Comparison of ENCODE assay signal across 16 cellular contexts in genomic region chr10:27612615-27613014, GRCh38.
DNase-seq lines count a peak whose midpoint lies in the region; ATAC-seq and TF ChIP-seq lines count a peak whose summit lies in the region.
"Had no signal": no experiment of that assay in that cellular context is flagged by ENCODE, and none has a peak within 500 bp of the region (broad histone marks: within the 10 kb centered on the region; RNA-seq: fewer than 3 reads in every experiment).

No MANE protein-coding gene starts in this region.

- intact Hi-C loops in activated CD4-positive, alpha-beta T cell treated with anti-CD3 and anti-CD28 coated beads, Interleukin-2, amount 10 ng/mL, durations not matched to agents 24 days and 14 days (cut with micrococcal nuclease) = no loop called here
- intact Hi-C loops in right cardiac atrium (cut with DNase I) (no loop called here), left ventricle myocardium inferior (cut with micrococcal nuclease) (no loop called here)

- H3K4me3 Mint-ChIP-seq in activated CD4-positive, alpha-beta T cell treated with anti-CD3 and anti-CD28 coated beads, Interleukin-2, amount 10 ng/mL, durations not matched to agents 24 days and 14 days = no peak overlapping the region
- H3K4me3 Mint-ChIP-seq in nephron progenitor cell = no peak overlapping the region
- H3K4me3 Mint-ChIP-seq: CD14-positive monocyte; CD4-positive, alpha-beta memory T cell; H9 had no signal

- DNase-seq in activated CD4-positive, alpha-beta T cell treated with anti-CD3 and anti-CD28 coated beads, Interleukin-2, amount 10 ng/mL, durations not matched to agents 24 days and 14 days = peak; percentile 20
- DNase-seq in activated CD4-positive, alpha-beta T cell treated with anti-CD3 and anti-CD28 coated beads, Interleukin-2, amount 50 U/mL, for 48 hours = no peak
- DNase-seq in right cardiac atrium (no peak), left ventricle myocardium inferior (no peak), nephron progenitor cell (no peak), nucleus accumbens (lab: John Stamatoyannopoulos, UW) (no peak), activated gamma-delta T cell treated with Interleukin-2 at 50 U/mL for 16 hours (no peak)
- DNase-seq: CD4-positive, alpha-beta memory T cell; DMS79 treated with DMSO at 0.1 percent for 48 hours; GF-D8; H9 had no signal

- ATAC-seq in right cardiac atrium (peak; percentile 45 to 64), GM18519 (IDR thresholded peaks at IDR 0.05; ENCODE audit: low FRiP score, unreplicated experiment) (no peak)
- ATAC-seq: A549 had no signal

- H3K27me3 ChIP-seq in right cardiac atrium (ENCODE audit: control insufficient read depth, insufficient read depth) (no peaks in the 10 kb centered on the region), left ventricle myocardium inferior (ENCODE audit: low read depth) (no peaks in the 10 kb centered on the region)
- H3K27me3 ChIP-seq: BLaER1 had no signal

- H3K9me3 Mint-ChIP-seq in activated CD4-positive, alpha-beta T cell treated with anti-CD3 and anti-CD28 coated beads, Interleukin-2, amount 10 ng/mL, durations not matched to agents 24 days and 14 days = no peaks in the 10 kb centered on the region
- H3K9me3 Mint-ChIP-seq in nephron progenitor cell = peaks cover 5% of the 10 kb centered on the region
- H3K9me3 Mint-ChIP-seq: CD4-positive, alpha-beta memory T cell; H9 had no signal

- peaks cover 13% of the 10 kb centered on the region for H3K27me3 Mint-ChIP-seq in activated CD4-positive, alpha-beta T cell treated with anti-CD3 and anti-CD28 coated beads, Interleukin-2, amount 10 ng/mL, durations not matched to agents 24 days and 14 days
- peaks cover 4% of the 10 kb centered on the region for H3K27me3 Mint-ChIP-seq in nephron progenitor cell (ENCODE audit: low read depth, poor library complexity)

- no peak overlapping the region for H3K27ac Mint-ChIP-seq in activated CD4-positive, alpha-beta T cell treated with anti-CD3 and anti-CD28 coated beads, Interleukin-2, amount 10 ng/mL, durations not matched to agents 24 days and 14 days
- peak overlapping the region; percentile 23 for H3K27ac Mint-ChIP-seq in nephron progenitor cell
- H3K27ac Mint-ChIP-seq: CD14-positive monocyte; CD4-positive, alpha-beta memory T cell; H9 had no signal

- H3K4me3 ChIP-seq in right cardiac atrium (ENCODE audit: low read length) (no peak overlapping the region), left ventricle myocardium inferior (no peak overlapping the region)
- H3K4me3 ChIP-seq: A549, BLaER1 had no signal

- TF ChIP-seq CTCF in left ventricle myocardium inferior (IDR thresholded peaks at IDR 0.05; ENCODE audit: borderline replicate concordance) (no peak), nephron progenitor cell (IDR thresholded peaks at IDR 0.05) (no peak)

- WGBS in right cardiac atrium = 55% methylated on average over 6 of the region's 6 CpGs

- no peaks in the 10 kb centered on the region for H3K36me3 Mint-ChIP-seq in activated CD4-positive, alpha-beta T cell treated with anti-CD3 and anti-CD28 coated beads, Interleukin-2, amount 10 ng/mL, durations not matched to agents 24 days and 14 days (ENCODE audit: low read depth)
- no peaks in the 10 kb centered on the region for H3K36me3 Mint-ChIP-seq in nephron progenitor cell (ENCODE audit: low read depth)
- H3K36me3 Mint-ChIP-seq: CD14-positive monocyte; CD4-positive, alpha-beta memory T cell had no signal

- H3K4me1 Mint-ChIP-seq in activated CD4-positive, alpha-beta T cell treated with anti-CD3 and anti-CD28 coated beads, Interleukin-2, amount 10 ng/mL, durations not matched to agents 24 days and 14 days = no peaks in the 10 kb centered on the region
- peaks cover 33% of the 10 kb centered on the region for H3K4me1 Mint-ChIP-seq in nephron progenitor cell

- H3K27ac ChIP-seq in right cardiac atrium (ENCODE audit: low read length) = no peak overlapping the region
- H3K27ac ChIP-seq in left ventricle myocardium inferior (replicated peaks) = no peak overlapping the region
- H3K27ac ChIP-seq: 22Rv1, A549, BLaER1 had no signal

- H3K9me3 ChIP-seq in right cardiac atrium (ENCODE audit: control insufficient read depth, low read length) (no peaks in the 10 kb centered on the region), left ventricle myocardium inferior (replicated peaks) (no peaks in the 10 kb centered on the region)
- H3K9me3 ChIP-seq: A549, BLaER1 had no signal

- H3K4me1 ChIP-seq in right cardiac atrium (ENCODE audit: control insufficient read depth, insufficient read depth, low read length) (no peaks in the 10 kb centered on the region), left ventricle myocardium inferior (no peaks in the 10 kb centered on the region)
- H3K4me1 ChIP-seq: A549 had no signal

- no peaks in the 10 kb centered on the region for H3K36me3 ChIP-seq in left ventricle myocardium inferior
- H3K36me3 ChIP-seq: BLaER1 had no signal
